Comparison of ENCODE assay signal across 12 cellular contexts in genomic region chr5:132102101-132102701, GRCh38. TPM values are rescaled to one million over a fixed set of nuclear protein-coding genes. Genes with fewer than 3 reads are reported as not detected.
DNase-seq lines count a peak whose midpoint lies in the region; ATAC-seq and TF ChIP-seq lines count a peak whose summit lies in the region.
"Had no signal": no experiment of that assay in that cellular context is flagged by ENCODE, and none has a peak within 500 bp of the region (broad histone marks: within the 10 kb centered on the region; RNA-seq: fewer than 3 reads in every experiment).

No MANE protein-coding gene starts in this region.

- no peak for TF ChIP-seq CTCF in smooth muscle cell (IDR thresholded peaks at IDR 0.05; ENCODE audit: borderline replicate concordance, insufficient read depth, poor library complexity, severe bottlenecking)
- no peak for TF ChIP-seq CTCF in CD14-positive monocyte (IDR thresholded peaks at IDR 0.05)

- H3F3A ChIP-seq in smooth muscle cell (ENCODE audit: low read depth), result peaks cover 3% of the 10 kb centered on the region

- 96% methylated on average over 5 of the region's 5 CpGs for WGBS in smooth muscle cell (ENCODE audit: low lambda C conversion rate)

- no peaks in the 10 kb centered on the region for H3K79me2 ChIP-seq in smooth muscle cell (ENCODE audit: low read depth)

- no peaks in the 10 kb centered on the region for H3K27me3 Mint-ChIP-seq in activated naive CD8-positive, alpha-beta T cell
- peaks cover 11 to 16% (median 15%) of the 10 kb centered on the region in 3 donors for H3K27me3 Mint-ChIP-seq in CD14-positive monocyte (ENCODE audit: low read depth in 3 of 3)

- no peak overlapping the region for H3K4me3 ChIP-seq in smooth muscle cell
- H3K4me3 ChIP-seq: pancreas had no signal

- intact Hi-C loops in CD14-positive monocyte (cut with micrococcal nuclease), result loop anchor here in 1 of 2 donors (5.0 kb wide), 1 partner anchor 35 kb away; no protein-coding TSS in a partner anchor

- no peaks in the 10 kb centered on the region for H3K27me3 ChIP-seq in smooth muscle cell (ENCODE audit: low read depth)
- H3K27me3 ChIP-seq: pancreas had no signal

- no peaks in the 10 kb centered on the region for H4K20me1 ChIP-seq in smooth muscle cell (ENCODE audit: low read depth)

- H3K9ac ChIP-seq in smooth muscle cell (ENCODE audit: low read depth), result no peak overlapping the region

- H3K36me3 ChIP-seq in smooth muscle cell (ENCODE audit: low read depth), result no peaks in the 10 kb centered on the region
- H3K36me3 ChIP-seq: pancreas had no signal

- no peak overlapping the region for H3K4me2 ChIP-seq in smooth muscle cell

- H3K27ac ChIP-seq in smooth muscle cell (ENCODE audit: low read depth), result peak overlapping the region; percentile 83

- peak overlapping the region; percentile 64 for H3K4me3 Mint-ChIP-seq in activated naive CD8-positive, alpha-beta T cell
- H3K4me3 Mint-ChIP-seq in CD14-positive monocyte, result peak overlapping the region in 1 of 2 donors; percentile 19

- ATAC-seq in GM18502 (IDR thresholded peaks at IDR 0.05; ENCODE audit: poor library complexity, unreplicated experiment) (no peak), HG02610 (IDR thresholded peaks at IDR 0.05; ENCODE audit: unreplicated experiment) (no peak)

- peak; percentile 17 for DNase-seq in HT-29 (ENCODE audit: low spot score)
- peak in 3 of 5 donors; percentile 22 to 64 (median 24) for DNase-seq in T-helper 1 cell
- DNase-seq in smooth muscle cell (lab: John Stamatoyannopoulos, UW; ENCODE audit: unreplicated experiment), result no peak
- DNase-seq in NCI-H2081 (lab: John Stamatoyannopoulos, UW), result no peak
- DNase-seq in CD14-positive monocyte (ENCODE audit: low spot score), result no peak
- DNase-seq: DMS53, kidney, pancreas had no signal

- peaks cover 4% of the 10 kb centered on the region for H3K4me1 ChIP-seq in smooth muscle cell (ENCODE audit: low read depth)
- H3K4me1 ChIP-seq: pancreas had no signal

- H2AFZ ChIP-seq in smooth muscle cell (ENCODE audit: low read depth), result no peak overlapping the region

- no peaks in the 10 kb centered on the region for H3K9me3 Mint-ChIP-seq in activated naive CD8-positive, alpha-beta T cell (ENCODE audit: low read depth)
- peaks cover 0 to 2% (median 0%) of the 10 kb centered on the region in 7 donors for H3K9me3 Mint-ChIP-seq in CD14-positive monocyte

- H3K4me1 Mint-ChIP-seq in activated naive CD8-positive, alpha-beta T cell (ENCODE audit: low read depth), result peaks cover 79% of the 10 kb centered on the region
- H3K4me1 Mint-ChIP-seq in CD14-positive monocyte, result peaks cover 57% of the 10 kb centered on the region

- peak overlapping the region; percentile 90 for H3K27ac Mint-ChIP-seq in activated naive CD8-positive, alpha-beta T cell
- peak overlapping the region in 3 of 7 donors; percentile 82 to 93 (median 91) for H3K27ac Mint-ChIP-seq in CD14-positive monocyte

- no peaks in the 10 kb centered on the region for H3K9me3 ChIP-seq in smooth muscle cell (replicated peaks; ENCODE audit: low read depth)
- H3K9me3 ChIP-seq: pancreas had no signal

- H3K36me3 Mint-ChIP-seq in activated naive CD8-positive, alpha-beta T cell, result no peaks in the 10 kb centered on the region
- peaks cover 0 to 9% of the 10 kb centered on the region in 2 donors for H3K36me3 Mint-ChIP-seq in CD14-positive monocyte

RNA-seq across cellular contexts. Expression of gene CSF2, which starts 28.6 kb away (rescaled TPM):
- 1.8 and 3.4 TPM in 2 replicates for total RNA-seq in HT-29 (2014; rRNA removed; shearing (Covaris generic))
- total RNA-seq in smooth muscle cell, result not detected in 2 replicates
- not detected in 2 replicates for polyA plus RNA-seq in smooth muscle cell
- not detected for polyA plus RNA-seq in CD14-positive monocyte
- total RNA-seq: kidney, LHCN-M2 had no signal
- polyA plus RNA-seq: pancreas had no signal

RNA-seq across cellular contexts. Expression of gene IL3, which starts 41.7 kb away (rescaled TPM):
- not detected in 2 replicates for total RNA-seq in HT-29 (2014; rRNA removed; shearing (Covaris generic))
- not detected in 2 replicates for total RNA-seq in smooth muscle cell
- polyA plus RNA-seq in smooth muscle cell (not detected in 2 replicates), CD14-positive monocyte (not detected)
- total RNA-seq: kidney, LHCN-M2, pancreas had no signal
- polyA plus RNA-seq: pancreas had no signal

Comparison
In these comparisons a context has a peak if more than half of its experiments do, and no peak if none do; other contexts are left out.
1. DNase-seq: peak in HT-29 (single experiment) and T-helper 1 cell (3 of 5); none in smooth muscle cell (single experiment), NCI-H2081 (0 of 2) and CD14-positive monocyte (single experiment).